ENCODE assay signal across 16 cellular contexts in genomic region chr9:101275671-101276250, GRCh38.
DNase-seq lines count a peak whose midpoint lies in the region; ATAC-seq and TF ChIP-seq lines count a peak whose summit lies in the region.
"Had no signal": no experiment of that assay in that cellular context is flagged by ENCODE, and none has a peak within 500 bp of the region (broad histone marks: within the 10 kb centered on the region; RNA-seq: fewer than 3 reads in every experiment).

No MANE protein-coding gene starts in this region.

- no peak overlapping the region for H4K5ac ChIP-seq in H9 (ENCODE audit: insufficient read length, low read depth, low read length)

- no peak overlapping the region for H3K4me2 ChIP-seq in H9 (ENCODE audit: insufficient read depth, insufficient read length, low read length)

- H3K4me1 Mint-ChIP-seq in H9 = peaks cover 14% of the 10 kb centered on the region in 2 experiments

- H4K91ac ChIP-seq in H9 (ENCODE audit: insufficient read length, low read depth, low read length) = no peak overlapping the region

- H3K79me1 ChIP-seq in H9 (ENCODE audit: insufficient read depth, low read depth, low read length, poor library complexity, severe bottlenecking) = no peaks in the 10 kb centered on the region

- H3K9me3 ChIP-seq in H9 (ENCODE audit: control insufficient read depth, low read depth, low read length) (no peaks in the 10 kb centered on the region), upper lobe of right lung (no peaks in the 10 kb centered on the region)
- H3K9me3 ChIP-seq: SJSA1 had no signal

- no peak overlapping the region for H3K18ac ChIP-seq in H9 (ENCODE audit: insufficient read length, low read depth, low read length)

- no CpG with 5 or more reads among the region's 6 CpGs for WGBS in H9 (ENCODE audit: extremely low coverage, insufficient read length, low lambda C conversion rate)

- H3K9ac ChIP-seq in H9 (ENCODE audit: extremely low read depth, insufficient read length, low read length) = no peak overlapping the region

- no peaks in the 10 kb centered on the region for H3K36me3 ChIP-seq in upper lobe of right lung
- H3K36me3 ChIP-seq: SJSA1 had no signal

- H3K4me3 ChIP-seq in upper lobe of right lung = no peak overlapping the region
- H3K4me3 ChIP-seq: SJSA1 had no signal

- no peak overlapping the region for H4K8ac ChIP-seq in H9 (replicated peaks; ENCODE audit: insufficient read length, low read depth, low read length)

- H3K4me1 ChIP-seq in H9 (ENCODE audit: insufficient read depth, low read length) (peaks cover 5% of the 10 kb centered on the region; the same call in 1 of the 2 replicates), upper lobe of right lung (no peaks in the 10 kb centered on the region)
- H3K4me1 ChIP-seq: SJSA1 had no signal

- H3K36me3 Mint-ChIP-seq in H9 (ENCODE audit: insufficient read depth in 1 of 3, low read depth in 3 of 3) = no peaks in the 10 kb centered on the region
- H3K36me3 Mint-ChIP-seq: CD8-positive, alpha-beta T cell had no signal

- H2BK15ac ChIP-seq in H9 (ENCODE audit: low read depth, low read length) = no peak overlapping the region

- no peaks in the 10 kb centered on the region for H4K20me1 ChIP-seq in H9 (ENCODE audit: control insufficient read depth, insufficient read depth, insufficient read length)

- H3K23me2 ChIP-seq in H9 (ENCODE audit: insufficient read length, low read depth, low read length, poor library complexity, severe bottlenecking) = no peaks in the 10 kb centered on the region

- no peak overlapping the region for H3K27ac Mint-ChIP-seq in H9
- H3K27ac Mint-ChIP-seq: CD8-positive, alpha-beta T cell had no signal

- H3K27ac ChIP-seq in angular gyrus (ENCODE audit: low read depth, low read length) (peak overlapping the region; percentile 32), substantia nigra (ENCODE audit: low read depth, low read length, poor library complexity, severe bottlenecking) (peak overlapping the region; percentile 70), H9 (ENCODE audit: insufficient read length, low read depth, low read length) (no peak overlapping the region), upper lobe of right lung (no peak overlapping the region)
- H3K27ac ChIP-seq: SJSA1 had no signal

- no peak overlapping the region for H2BK12ac ChIP-seq in H9 (ENCODE audit: insufficient read length, low read depth, low read length)

- H3K9me3 Mint-ChIP-seq in H9 = no peaks in the 10 kb centered on the region
- H3K9me3 Mint-ChIP-seq: CD8-positive, alpha-beta T cell had no signal

- DNase-seq in Ammon's horn (ENCODE audit: low spot score) = peak; percentile 47
- DNase-seq in medulla oblongata (ENCODE audit: extremely low spot score) = peak; percentile 38
- DNase-seq in substantia nigra (lab: John Stamatoyannopoulos, UW) = peak in 8 of 49 donors; percentile 3 to 45 (median 12)
- DNase-seq in AG08395 (ENCODE audit: low spot score) = no peak
- no peak for DNase-seq in H9
- no peak for DNase-seq in upper lobe of right lung
- DNase-seq: CD8-positive, alpha-beta T cell; KG1; NCI-H1092; NCI-H1436; NCI-H1930; NCI-H2171; NCI-H524 treated with DMSO at 0.1 percent for 48 hours; OCI-M1 had no signal

- H2AFZ ChIP-seq in H9 (ENCODE audit: low read length) = no peak overlapping the region

- no peak overlapping the region for H2BK120ac ChIP-seq in H9 (ENCODE audit: low read depth, low read length, poor library complexity, severe bottlenecking)

- ATAC-seq in upper lobe of right lung = no peak
- ATAC-seq: CD8-positive, alpha-beta T cell had no signal

- no peak overlapping the region for H3K4ac ChIP-seq in H9 (ENCODE audit: low read depth, low read length)

- H3K14ac ChIP-seq in H9 (ENCODE audit: insufficient read depth, low read length) = no peak overlapping the region

- no peaks in the 10 kb centered on the region for H3K27me3 Mint-ChIP-seq in H9 (ENCODE audit: low read depth)

- H3K4me3 Mint-ChIP-seq in H9 = no peak overlapping the region
- H3K4me3 Mint-ChIP-seq: CD8-positive, alpha-beta T cell had no signal

- intact Hi-C loops in upper lobe of right lung (cut with DNase I) = no loop called here

- no peak overlapping the region for H2AK5ac ChIP-seq in H9 (ENCODE audit: insufficient read length, low read length)

- H2BK20ac ChIP-seq in H9 (ENCODE audit: low read depth, low read length, poor library complexity, severe bottlenecking) = no peak overlapping the region

- H3K27me3 ChIP-seq in H9 (ENCODE audit: insufficient read depth, low read length) (no peaks in the 10 kb centered on the region), upper lobe of right lung (no peaks in the 10 kb centered on the region)
- H3K27me3 ChIP-seq: SJSA1 had no signal

- no peak overlapping the region for H3K56ac ChIP-seq in H9 (ENCODE audit: insufficient read length, low read depth, low read length)

- H3K23ac ChIP-seq in H9 (ENCODE audit: insufficient read length, low read depth, low read length) = no peak overlapping the region

- no peaks in the 10 kb centered on the region for H3K79me2 ChIP-seq in H9 (ENCODE audit: insufficient read depth, low read length)

- H3T11ph ChIP-seq in H9 (ENCODE audit: low read length) = no peak overlapping the region

- TF ChIP-seq CTCF in H9 (conservative IDR thresholded peaks at IDR 0.05) = no peak
- TF ChIP-seq CTCF in upper lobe of right lung (IDR thresholded peaks at IDR 0.05) = no peak

- no peak overlapping the region for H2BK5ac ChIP-seq in H9 (ENCODE audit: insufficient read length, low read length)

Comparison
In these comparisons a context has a peak if more than half of its experiments do, and no peak if none do; other contexts are left out.
1. DNase-seq: peak in Ammon's horn (single experiment) and medulla oblongata (single experiment); none in AG08395 (single experiment), H9 (single experiment) and upper lobe of right lung (single experiment).
2. H3K27ac ChIP-seq: peak in angular gyrus (single experiment) and substantia nigra (single experiment); none in H9 (single experiment) and upper lobe of right lung (single experiment).